In the genomic region with DNA sequence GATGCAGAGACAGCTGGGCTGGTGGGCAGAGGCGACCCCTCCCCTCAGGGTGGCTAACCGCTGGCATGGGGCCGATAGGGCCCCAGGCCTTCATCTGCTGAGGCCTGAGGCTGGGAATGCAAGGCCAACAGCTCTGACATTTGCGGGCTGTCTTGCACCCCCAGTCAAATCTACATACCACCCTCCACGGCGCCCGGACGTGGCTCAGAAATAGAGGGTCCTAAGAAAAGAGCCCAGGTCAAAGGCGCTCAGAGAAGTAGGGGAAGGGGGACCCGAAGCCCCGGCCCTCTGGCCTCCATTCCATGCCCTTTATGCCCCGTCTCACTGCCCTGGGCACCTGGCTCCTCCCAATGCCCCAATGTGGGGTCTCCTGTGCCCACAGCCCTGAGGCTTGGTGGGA, we compare ENCODE assay signal across 28 cellular contexts.
"Had no signal": no experiment of that assay in that cellular context is flagged by ENCODE, and none has a peak within 500 bp of the region (broad histone marks: within the 10 kb centered on the region; RNA-seq: fewer than 3 reads in every experiment).

No MANE protein-coding gene starts in this region.

- H3K4me1 Mint-ChIP-seq: naive thymus-derived CD4-positive, alpha-beta T cell; natural killer cell; neural crest cell; stimulated activated memory B cell treated with anti-CD40 and anti-IgM and Interleukin-4, amounts not matched to agents 10 μg/mL and 1 μg/mL and 100 μg/mL, for 72 hours; stimulated activated naive CD8-positive, alpha-beta T cell treated with anti-CD3 and anti-CD28 coated beads, Interleukin-15, amount 100 ng/mL, for 72 hours had no signal

- DNase-seq: naive thymus-derived CD4-positive, alpha-beta T cell; natural killer cell; occipital lobe; pancreas; right lobe of liver; sigmoid colon; small intestine; stimulated activated CD4-positive, alpha-beta T cell treated with anti-CD3 and anti-CD28 coated beads, Interleukin-12 subunit alpha, Interleukin-12 subunit beta, amount 100 ng/mL, for 4 hours; stimulated activated CD4-positive, alpha-beta T cell treated with anti-CD3 and anti-CD28 coated beads, Interleukin-1b, Interleukin-23, amount 100 ng/mL, for 48 hours; stimulated activated CD4-positive, alpha-beta T cell treated with anti-CD3 and anti-CD28 coated beads, Interleukin-4, amount 100 ng/mL, for 1 hour; stimulated activated CD4-positive, alpha-beta T cell treated with anti-CD3 and anti-CD28 coated beads, Interleukin-4, amount 100 ng/mL, for 4 hours; stimulated activated CD8-positive, alpha-beta memory T cell treated with anti-CD3 and anti-CD28 coated beads, Interleukin-4, amount 100 ng/mL, for 48 hours; stimulated activated naive CD4-positive, alpha-beta T cell; stimulated activated naive CD8-positive, alpha-beta T cell treated with anti-CD3 and anti-CD28 coated beads, Interleukin-15, amount 100 ng/mL, for 72 hours; stimulated activated naive CD8-positive, alpha-beta T cell treated with anti-CD3 and anti-CD28 coated beads, Interleukin-15, Interleukin-2, amounts not matched to agents 100 U/mL and 50 U/mL, for 24 hours; substantia nigra; testis; tibial artery; transverse colon; uterus had no signal

- H3K36me3 ChIP-seq: pancreas, prostate gland, right lobe of liver, sigmoid colon, suprapubic skin, tibial artery, transverse colon, upper lobe of right lung, uterus had no signal

- ATAC-seq: naive thymus-derived CD4-positive, alpha-beta T cell; natural killer cell; pancreas; right cardiac atrium; right lobe of liver; stimulated activated memory B cell treated with anti-CD40 and anti-IgM and Interleukin-4, amounts not matched to agents 10 μg/mL and 1 μg/mL and 100 μg/mL, for 72 hours; stimulated activated naive CD8-positive, alpha-beta T cell treated with anti-CD3 and anti-CD28 coated beads, Interleukin-15, amount 100 ng/mL, for 72 hours; stimulated activated naive CD8-positive, alpha-beta T cell treated with anti-CD3 and anti-CD28 coated beads, Interleukin-15, Interleukin-2, amounts not matched to agents 100 U/mL and 50 U/mL, for 24 hours; upper lobe of right lung had no signal

- H3K4me1 ChIP-seq: pancreas, prostate gland, right lobe of liver, sigmoid colon, testis, tibial artery, transverse colon, upper lobe of right lung, uterus had no signal

- H3K36me3 Mint-ChIP-seq: naive thymus-derived CD4-positive, alpha-beta T cell; natural killer cell; stimulated activated memory B cell treated with anti-CD40 and anti-IgM and Interleukin-4, amounts not matched to agents 10 μg/mL and 1 μg/mL and 100 μg/mL, for 72 hours had no signal

- H3K9me3 ChIP-seq: pancreas, prostate gland, right lobe of liver, sigmoid colon, suprapubic skin, testis, tibial artery, transverse colon, upper lobe of right lung, uterus had no signal

- H3K4me3 Mint-ChIP-seq: naive thymus-derived CD4-positive, alpha-beta T cell; natural killer cell; nephron; neural crest cell; stimulated activated memory B cell treated with anti-CD40 and anti-IgM and Interleukin-4, amounts not matched to agents 10 μg/mL and 1 μg/mL and 100 μg/mL, for 72 hours; stimulated activated naive CD8-positive, alpha-beta T cell treated with anti-CD3 and anti-CD28 coated beads, Interleukin-15, amount 100 ng/mL, for 72 hours; type B pancreatic cell had no signal

- FAIRE-seq: pancreas, small intestine had no signal

- H3K4me3 ChIP-seq: pancreas, prostate gland, right lobe of liver, sigmoid colon, suprapubic skin, testis, tibial artery, transverse colon, upper lobe of right lung, uterus had no signal

- H3K27me3 ChIP-seq: pancreas, right lobe of liver, sigmoid colon, suprapubic skin, testis, tibial artery, transverse colon, upper lobe of right lung, uterus had no signal

- H3K9me3 Mint-ChIP-seq: naive thymus-derived CD4-positive, alpha-beta T cell; natural killer cell; nephron; neural crest cell; stimulated activated memory B cell treated with anti-CD40 and anti-IgM and Interleukin-4, amounts not matched to agents 10 μg/mL and 1 μg/mL and 100 μg/mL, for 72 hours; stimulated activated naive CD8-positive, alpha-beta T cell treated with anti-CD3 and anti-CD28 coated beads, Interleukin-15, amount 100 ng/mL, for 72 hours; type B pancreatic cell had no signal

- H3K27ac ChIP-seq: pancreas, prostate gland, right lobe of liver, sigmoid colon, suprapubic skin, testis, tibial artery, transverse colon, upper lobe of right lung, uterus had no signal

- H3K27ac Mint-ChIP-seq: naive thymus-derived CD4-positive, alpha-beta T cell; natural killer cell; nephron; stimulated activated memory B cell treated with anti-CD40 and anti-IgM and Interleukin-4, amounts not matched to agents 10 μg/mL and 1 μg/mL and 100 μg/mL, for 72 hours; type B pancreatic cell had no signal

- H3K27me3 Mint-ChIP-seq: naive thymus-derived CD4-positive, alpha-beta T cell; stimulated activated memory B cell treated with anti-CD40 and anti-IgM and Interleukin-4, amounts not matched to agents 10 μg/mL and 1 μg/mL and 100 μg/mL, for 72 hours; stimulated activated naive CD8-positive, alpha-beta T cell treated with anti-CD3 and anti-CD28 coated beads, Interleukin-15, amount 100 ng/mL, for 72 hours; type B pancreatic cell had no signal
